12 cellular contexts compared by ENCODE assay signal in the genomic region with DNA sequence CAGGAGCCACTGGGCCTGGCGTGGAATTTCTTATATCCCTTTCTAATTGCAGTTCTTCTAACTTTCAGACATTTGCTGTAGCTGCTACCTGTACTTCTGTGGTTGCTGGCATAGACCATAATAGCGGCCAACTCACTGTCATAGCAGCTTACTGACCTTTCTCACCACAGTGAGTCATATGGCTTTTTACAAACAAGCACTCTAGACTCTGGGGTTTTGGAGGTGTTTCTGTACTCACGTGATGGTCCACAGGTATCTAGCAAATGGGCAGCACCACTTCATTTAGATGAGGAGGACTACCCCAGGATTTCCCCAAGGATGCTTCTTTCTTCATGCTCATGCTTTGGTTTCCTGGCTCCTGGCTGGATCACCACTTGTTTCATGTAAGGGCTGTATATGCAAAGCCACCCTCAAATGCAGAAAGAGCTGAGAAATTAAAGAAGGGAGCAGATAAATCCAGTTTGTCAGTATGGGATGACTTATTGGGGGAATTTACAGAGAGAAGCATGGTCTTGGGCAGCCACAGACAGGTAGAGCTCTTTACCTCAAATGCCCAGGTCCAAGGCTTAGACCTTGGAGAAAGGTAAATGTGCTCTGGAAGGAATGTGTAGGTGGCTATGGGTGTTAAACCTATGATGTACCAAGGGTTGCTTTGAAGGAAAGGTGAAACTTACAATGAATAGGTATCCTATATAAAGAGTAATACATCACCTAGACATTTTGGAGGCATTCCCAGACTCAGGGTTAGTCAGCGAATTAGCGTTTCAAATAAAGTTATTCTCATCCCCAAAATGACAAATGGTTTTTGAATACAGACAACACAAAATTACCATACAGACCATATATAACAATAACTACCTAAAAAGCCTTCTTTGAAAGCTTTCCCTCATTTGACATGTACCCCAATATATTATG. TPM values are rescaled to one million over a fixed set of nuclear protein-coding genes. Genes with fewer than 3 reads are reported as not detected.
DNase-seq lines count a peak whose midpoint lies in the region; ATAC-seq, FAIRE-seq and TF ChIP-seq lines count a peak whose summit lies in the region.
"Had no signal": no experiment of that assay in that cellular context is flagged by ENCODE, and none has a peak within 500 bp of the region (broad histone marks: within the 10 kb centered on the region; RNA-seq: fewer than 3 reads in every experiment).

No MANE protein-coding gene starts in this region.

- peak overlapping the region; percentile 55 for H3K4me2 ChIP-seq in A549

- TF ChIP-seq EP300 in A549 (IDR thresholded peaks at IDR 0.05), result no peak

- FAIRE-seq in A549 (lab: Jason Lieb, UNC), result no peak

- H3K4me3 ChIP-seq in A549, result no peak overlapping the region
- H3K4me3 ChIP-seq in Panc1 (ENCODE audit: low read depth in 2 of 2, low read length in 2 of 2), result no peak overlapping the region
- H3K4me3 ChIP-seq: mucosa of descending colon, spleen had no signal

- intact Hi-C loops in Panc1 (cut with micrococcal nuclease; ENCODE audit: unreplicated experiment), result no loop called here
- intact Hi-C loops in Right ventricle myocardium superior (cut with DNase I), result loop anchor here (10.0 kb wide), 1 partner anchor 172 kb away; no protein-coding TSS in a partner anchor

- in situ Hi-C loops in Panc1 (cut with HindIII; ENCODE audit: low pct_unique_long_range_greater_than_20kb, low sequenced_read_pairs), result no loop called here

- WGBS in A549 (ENCODE audit: missing lambda C conversion rate), result 30% methylated on average over 5 of the region's 5 CpGs

- ATAC-seq in A549 (peak; percentile 80 to 94), GM19463 (IDR thresholded peaks at IDR 0.05; ENCODE audit: unreplicated experiment) (peak; percentile 68), Panc1 (peak; percentile 82), foreskin keratinocyte (peak; percentile 81), Right ventricle myocardium superior (ENCODE audit: poor library complexity) (no peak)
- no peak for ATAC-seq in activated T-cell treated with anti-CD3 and anti-CD28 coated beads, Interleukin-2, amount 50 U/mL, for 4 hours
- ATAC-seq: mucosa of descending colon had no signal

- no peak for TF ChIP-seq RAD21 in A549 (conservative IDR thresholded peaks at IDR 0.05 in 1 of 2, IDR thresholded peaks at IDR 0.05 in 1 of 2)

- H3K4me3 Mint-ChIP-seq in activated T-cell treated with anti-CD3 and anti-CD28 coated beads, Interleukin-2, amount 50 U/mL, for 4 hours, result no peak overlapping the region

- H3K27me3 ChIP-seq in Panc1 (ENCODE audit: control insufficient read depth, insufficient read depth, low read length) (no peaks in the 10 kb centered on the region), foreskin keratinocyte (no peaks in the 10 kb centered on the region)
- H3K27me3 ChIP-seq: BE2C, spleen had no signal

- H3K27me3 Mint-ChIP-seq in activated T-cell treated with anti-CD3 and anti-CD28 coated beads, Interleukin-2, amount 50 U/mL, for 4 hours (ENCODE audit: low read depth), result no peaks in the 10 kb centered on the region

- no peak for TF ChIP-seq CTCF in A549 (IDR thresholded peaks at IDR 0.05)
- TF ChIP-seq CTCF in Panc1 (IDR thresholded peaks at IDR 0.05), result no peak
- TF ChIP-seq CTCF in foreskin keratinocyte (conservative IDR thresholded peaks at IDR 0.05), result no peak

- CTCF ChIA-PET in A549 (lab: Yijun Ruan, JAX), result interaction anchor here (0.6 to 1.7 kb wide), 2 partner anchors 8 to 118 kb away, joined by 3 to 9 read pairs; no protein-coding TSS in a partner anchor
- CTCF ChIA-PET in Panc1 (lab: Charles Lee), result interaction anchor here (0.5 kb wide), 1 partner anchor 37 kb away, joined by 3 read pairs; no protein-coding TSS in a partner anchor

- no peaks in the 10 kb centered on the region for H3K36me3 Mint-ChIP-seq in activated T-cell treated with anti-CD3 and anti-CD28 coated beads, Interleukin-2, amount 50 U/mL, for 4 hours (ENCODE audit: insufficient read depth)

- TF ChIP-seq POLR2A in A549 (IDR thresholded peaks at IDR 0.05; ENCODE audit: low read length), result no peak

- H3K4me1 ChIP-seq in A549 (peaks cover 29% of the 10 kb centered on the region), Panc1 (ENCODE audit: control insufficient read depth, insufficient read depth, low read length) (no peaks in the 10 kb centered on the region), foreskin keratinocyte (no peaks in the 10 kb centered on the region)
- H3K4me1 ChIP-seq: BE2C, spleen had no signal

- peak overlapping the region in 1 of 2 experiments; percentile 67; a peak in 2 of 6 replicates for H3K27ac ChIP-seq in A549
- no peak overlapping the region for H3K27ac ChIP-seq in Panc1 (ENCODE audit: low read length)
- H3K27ac ChIP-seq in foreskin keratinocyte, result no peak overlapping the region
- H3K27ac ChIP-seq: spleen had no signal

- H3K4me1 Mint-ChIP-seq in activated T-cell treated with anti-CD3 and anti-CD28 coated beads, Interleukin-2, amount 50 U/mL, for 4 hours (ENCODE audit: low read depth), result no peaks in the 10 kb centered on the region

- peak; percentile 36 to 37 for DNase-seq in A549 (ENCODE audit: low read depth in 1 of 2, low spot score in 1 of 2)
- peak; percentile 46 for DNase-seq in Panc1 (ENCODE audit: low read depth, low spot score)
- DNase-seq in foreskin keratinocyte, result peak; percentile 64 to 83
- no peak for DNase-seq in NOMO-1 (lab: John Stamatoyannopoulos, UW; ENCODE audit: unreplicated experiment in 2 of 2)
- no peak for DNase-seq in Right ventricle myocardium superior
- DNase-seq in dedifferentiated amniotic fluid mesenchymal stem cell (ENCODE audit: extremely low spot score), result no peak
- no peak for DNase-seq in activated T-cell treated with anti-CD3 and anti-CD28 coated beads, Interleukin-2, amount 50 U/mL, for 4 hours
- DNase-seq: BE2C; mucosa of descending colon; spleen; stimulated activated naive CD4-positive, alpha-beta T cell treated with Interleukin-2 at 50 U/mL for 16 hours had no signal

- no peaks in the 10 kb centered on the region for H3K9me3 ChIP-seq in A549
- H3K9me3 ChIP-seq in Panc1 (ENCODE audit: control insufficient read depth, insufficient read depth, low read depth, low read length), result no peaks in the 10 kb centered on the region
- H3K9me3 ChIP-seq: BE2C, mucosa of descending colon, spleen had no signal

- BruUV-seq in Panc1 (replicated peaks; lab: Mats Ljungman, UMichigan), result no TSS peak

- H3K36me3 ChIP-seq in Panc1 (ENCODE audit: control insufficient read depth, insufficient read depth, low read length), result no peaks in the 10 kb centered on the region
- H3K36me3 ChIP-seq: BE2C, spleen had no signal

- POLR2A ChIA-PET in A549 (lab: Yijun Ruan, JAX), result no interaction called here
- POLR2A ChIA-PET in Panc1 (lab: Charles Lee), result no interaction called here

- H3K9me3 Mint-ChIP-seq in activated T-cell treated with anti-CD3 and anti-CD28 coated beads, Interleukin-2, amount 50 U/mL, for 4 hours, result no peaks in the 10 kb centered on the region

TF ChIP-seq in A549, 52 proteins besides CTCF, POLR2A, EP300 and RAD21:
- TF ChIP-seq FOSL2 (IDR thresholded peaks at IDR 0.05), result no peak
- TF ChIP-seq FOSL2 (CRISPR knock-in tag; IDR thresholded peaks at IDR 0.05), result peak; percentile 38; the same call in 1 of the 2 replicates
- TF ChIP-seq, protein P1, sequence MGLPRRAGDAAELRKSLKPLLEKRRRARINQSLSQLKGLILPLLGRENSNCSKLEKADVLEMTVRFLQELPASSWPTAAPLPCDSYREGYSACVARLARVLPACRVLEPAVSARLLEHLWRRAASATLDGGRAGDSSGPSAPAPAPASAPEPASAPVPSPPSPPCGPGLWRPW (IDR thresholded peaks at IDR 0.05), result no peak

RNA-seq across cellular contexts. Expression of a gene that starts 15.9 kb away (rescaled TPM):
- 14.0 and 19.6 TPM in 2 replicates for polyA plus RNA-seq in A549 (2011; rRNA removed)
- 4.2 and 5.3 TPM in 2 replicates for polyA plus RNA-seq in A549 (2012; cell fraction: cytosol; rRNA removed)
- 10.2 and 19.7 TPM in 2 replicates for polyA plus RNA-seq in A549 (2012; cell fraction: nucleus; rRNA removed)
- 8.3 to 9.4 TPM (median 8.3 TPM) in 3 replicates for polyA plus RNA-seq in A549 (2017; fragmentation: RNase III; extraction: RNeasy Plus Mini Kit Qiagen cat#74134 plus additional on column Dnase treatment)
- polyA minus RNA-seq in A549 (2011; rRNA and poly(A)+ RNA removed), result 21.0 and 30.1 TPM in 2 replicates
- 20.8 TPM for total RNA-seq in Panc1 (2021; ENCODE audit: unreplicated experiment)
- polyA plus RNA-seq in Panc1 (2012; ENCODE audit: insufficient read length), result 6.5 TPM
- total RNA-seq in foreskin keratinocyte, result 11.8 and 13.2 TPM in 2 replicates
- polyA plus RNA-seq in foreskin keratinocyte, result 4.8 TPM in 2 replicates
- total RNA-seq in Right ventricle myocardium superior, result 10.5 TPM
- total RNA-seq in activated T-cell treated with anti-CD3 and anti-CD28 coated beads, Interleukin-2, amount 50 U/mL, for 4 hours, result 10 to 100 TPM; 16.0 to 21.4 (median 18.5) TPM

RNA-seq across cellular contexts. Expression of a gene that starts 16.9 kb away (rescaled TPM):
- polyA plus RNA-seq in A549 (2011; rRNA removed), result 1.7 and 1.8 TPM in 2 replicates
- polyA plus RNA-seq in A549 (2012; cell fraction: cytosol; rRNA removed), result 0.25 and 0.34 TPM in 2 replicates
- 0.30 and 0.43 TPM in 2 replicates for polyA plus RNA-seq in A549 (2012; cell fraction: nucleus; rRNA removed)
- 0.45 to 0.49 TPM (median 0.45 TPM) in 3 replicates for polyA plus RNA-seq in A549 (2017; fragmentation: RNase III; extraction: RNeasy Plus Mini Kit Qiagen cat#74134 plus additional on column Dnase treatment)
- 4.5 and 5.4 TPM in 2 replicates for polyA minus RNA-seq in A549 (2011; rRNA and poly(A)+ RNA removed)
- total RNA-seq in Panc1 (2021; ENCODE audit: unreplicated experiment), result 2.3 TPM
- polyA plus RNA-seq in Panc1 (2012; ENCODE audit: insufficient read length), result 0.44 TPM
- total RNA-seq in foreskin keratinocyte, result 0.42 and 0.51 TPM in 2 replicates
- 0.01 and 0.03 TPM in 2 replicates for polyA plus RNA-seq in foreskin keratinocyte
- total RNA-seq in Right ventricle myocardium superior, result 2.9 TPM
- total RNA-seq in activated T-cell treated with anti-CD3 and anti-CD28 coated beads, Interleukin-2, amount 50 U/mL, for 4 hours, result under 1 TPM; 0.14 to 0.24 (median 0.23) TPM

Comparison
In these comparisons a context has a peak if more than half of its experiments do, and no peak if none do; other contexts are left out.
1. ATAC-seq: peak in A549 (2 of 2), GM19463 (single experiment), Panc1 (single experiment) and foreskin keratinocyte (single experiment); none in Right ventricle myocardium superior (single experiment) and activated T-cell treated with anti-CD3 and anti-CD28 coated beads, Interleukin-2, amount 50 U/mL, for 4 hours (0 of 2).
2. DNase-seq: peak in A549 (2 of 2), Panc1 (single experiment) and foreskin keratinocyte (2 of 2); none in NOMO-1 (0 of 2), Right ventricle myocardium superior (single experiment), dedifferentiated amniotic fluid mesenchymal stem cell (single experiment) and activated T-cell treated with anti-CD3 and anti-CD28 coated beads, Interleukin-2, amount 50 U/mL, for 4 hours (single experiment).